ENCODE assay signal across 13 cellular contexts in the genomic region with DNA sequence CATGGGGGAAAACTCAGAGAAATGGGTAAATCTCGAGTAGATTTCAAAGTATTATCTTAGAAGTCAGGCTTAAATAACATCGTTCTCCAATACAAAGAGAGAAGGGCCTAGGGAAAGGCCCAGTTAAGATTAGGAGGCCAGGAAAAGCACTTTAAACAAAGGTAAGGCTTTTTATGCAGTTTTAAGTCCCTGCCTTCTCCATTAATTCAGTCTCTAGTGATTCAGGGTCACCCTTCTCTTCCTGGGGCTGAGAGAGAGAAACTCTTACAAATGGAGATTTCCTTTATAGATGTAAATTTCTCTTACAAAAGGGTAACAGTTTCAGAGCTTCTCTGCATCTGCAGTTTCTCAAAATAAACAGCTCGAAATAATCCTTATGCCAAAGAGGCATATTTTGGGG.
DNase-seq lines count a peak whose midpoint lies in the region; ATAC-seq and TF ChIP-seq lines count a peak whose summit lies in the region.
"Had no signal": no experiment of that assay in that cellular context is flagged by ENCODE, and none has a peak within 500 bp of the region (broad histone marks: within the 10 kb centered on the region; RNA-seq: fewer than 3 reads in every experiment).

No MANE protein-coding gene starts in this region.

- H3K9me3 ChIP-seq in HUES6 (ENCODE audit: control insufficient read depth, insufficient read depth, low read depth, low read length) (peaks cover 28% of the 10 kb centered on the region), endodermal cell (ENCODE audit: control insufficient read depth, low read length) (peaks cover 58% of the 10 kb centered on the region), iPS-18a (ENCODE audit: control insufficient read depth, low read depth, low read length) (peaks cover 16% of the 10 kb centered on the region)
- H3K9me3 ChIP-seq: BE2C had no signal

- H3K27ac Mint-ChIP-seq in endodermal cell: no peak overlapping the region
- H3K27ac Mint-ChIP-seq in naive thymus-derived CD8-positive, alpha-beta T cell: no peak overlapping the region
- H3K27ac Mint-ChIP-seq: CD4-positive, alpha-beta memory T cell had no signal

- WGBS in endodermal cell (ENCODE audit: insufficient coverage in 1 of 2, insufficient read length in 1 of 2), 2 experiments: 82 to 87% methylated on average over 3 of the region's 3 CpGs

- no peak for ATAC-seq in naive thymus-derived CD8-positive, alpha-beta T cell
- ATAC-seq: A549, GM12878 had no signal

- H3K36me3 ChIP-seq in HUES6 (ENCODE audit: control insufficient read depth, insufficient read depth, low read length) (no peaks in the 10 kb centered on the region), endodermal cell (ENCODE audit: control insufficient read depth, insufficient read depth, low read length) (no peaks in the 10 kb centered on the region), iPS-18a (ENCODE audit: control insufficient read depth, low read depth, low read length) (no peaks in the 10 kb centered on the region)
- H3K36me3 ChIP-seq: BE2C had no signal

- TF ChIP-seq CTCF in endodermal cell (conservative IDR thresholded peaks at IDR 0.05): no peak

- POLR2A ChIA-PET in naive thymus-derived CD8-positive, alpha-beta T cell (lab: Charles Lee): no interaction called here

- peak overlapping the region; percentile 46 for H3K9ac ChIP-seq in HUES6 (ENCODE audit: low read length)
- H3K9ac ChIP-seq in endodermal cell (ENCODE audit: extremely low read depth, low read length, poor library complexity, severe bottlenecking): no peak overlapping the region
- H3K9ac ChIP-seq in iPS-18a (ENCODE audit: low read length): peak overlapping the region; percentile 41

- H3K4me1 ChIP-seq in HUES6 (ENCODE audit: control insufficient read depth, insufficient read depth, low read length) (peaks cover 27% of the 10 kb centered on the region), endodermal cell (ENCODE audit: control insufficient read depth, insufficient read depth, low read length) (peaks cover 14% of the 10 kb centered on the region), iPS-18a (ENCODE audit: control insufficient read depth, low read depth, low read length) (peaks cover 53% of the 10 kb centered on the region)
- H3K4me1 ChIP-seq: BE2C had no signal

- H3K9me3 Mint-ChIP-seq in endodermal cell: peaks cover 57% of the 10 kb centered on the region
- peaks cover 0 to 46% (median 13%) of the 10 kb centered on the region in 9 donors for H3K9me3 Mint-ChIP-seq in naive thymus-derived CD8-positive, alpha-beta T cell

- H3K4me3 Mint-ChIP-seq in endodermal cell: no peak overlapping the region
- no peak overlapping the region for H3K4me3 Mint-ChIP-seq in naive thymus-derived CD8-positive, alpha-beta T cell
- H3K4me3 Mint-ChIP-seq: CD4-positive, alpha-beta memory T cell had no signal

- no peaks in the 10 kb centered on the region for H3K27me3 ChIP-seq in HUES6 (ENCODE audit: control insufficient read depth, insufficient read depth, low read length)
- H3K27me3 ChIP-seq in endodermal cell (ENCODE audit: control insufficient read depth, insufficient read depth, low read length, poor library complexity, severe bottlenecking): no peaks in the 10 kb centered on the region
- H3K27me3 ChIP-seq in iPS-18a (ENCODE audit: control insufficient read depth, insufficient read depth, low read length): no peaks in the 10 kb centered on the region
- H3K27me3 ChIP-seq: BE2C had no signal

- peaks cover 35% of the 10 kb centered on the region for H3K4me1 Mint-ChIP-seq in endodermal cell
- H3K4me1 Mint-ChIP-seq in naive thymus-derived CD8-positive, alpha-beta T cell: no peaks in the 10 kb centered on the region
- H3K4me1 Mint-ChIP-seq: CD4-positive, alpha-beta memory T cell had no signal

- H3K27ac ChIP-seq in HUES6 (ENCODE audit: low read depth, low read length) (peak overlapping the region; percentile 85), endodermal cell (ENCODE audit: low read depth, low read length) (no peak overlapping the region), iPS-18a (ENCODE audit: low read length) (peak overlapping the region; percentile 94)
- H3K27ac ChIP-seq: C4-2B had no signal

- H3K27me3 Mint-ChIP-seq in endodermal cell (ENCODE audit: insufficient read depth): no peaks in the 10 kb centered on the region
- peaks cover 0 to 15% (median 9%) of the 10 kb centered on the region in 5 donors for H3K27me3 Mint-ChIP-seq in naive thymus-derived CD8-positive, alpha-beta T cell

- peaks cover 6% of the 10 kb centered on the region for H3K36me3 Mint-ChIP-seq in endodermal cell (ENCODE audit: low read depth)
- H3K36me3 Mint-ChIP-seq in naive thymus-derived CD8-positive, alpha-beta T cell: peaks cover 0 to 16% (median 0%) of the 10 kb centered on the region in 3 donors
- H3K36me3 Mint-ChIP-seq: CD4-positive, alpha-beta memory T cell had no signal

- no peak for DNase-seq in endodermal cell
- DNase-seq in naive thymus-derived CD8-positive, alpha-beta T cell: no peak
- no peak for DNase-seq in RKO (ENCODE audit: low spot score)
- no peak for DNase-seq in activated CD4-positive, alpha-beta T cell treated with anti-CD3 and anti-CD28 coated beads, Interleukin-2, amount 50 U/mL, for 1 hour
- DNase-seq: BE2C; CD4-positive, alpha-beta memory T cell; DMS79; H7 had no signal

- no peak overlapping the region for H3K4me3 ChIP-seq in HUES6 (ENCODE audit: low read depth, low read length)
- H3K4me3 ChIP-seq in endodermal cell (ENCODE audit: low read length): peak overlapping the region; percentile 73
- H3K4me3 ChIP-seq in iPS-18a (ENCODE audit: low read length): no peak overlapping the region
- H3K4me3 ChIP-seq: A549, GM12878 had no signal
